ENCODE assay signal across 24 cellular contexts in genomic region chr12:112747501-112747900, GRCh38.
"Had no signal": no experiment of that assay in that cellular context is flagged by ENCODE, and none has a peak within 500 bp of the region (broad histone marks: within the 10 kb centered on the region; RNA-seq: fewer than 3 reads in every experiment).

No MANE protein-coding gene starts in this region.

- ATAC-seq: esophagus mucosa, foreskin keratinocyte, gastrocnemius medialis, gastroesophageal sphincter, heart left ventricle, heart right ventricle had no signal

- H3K27me3 ChIP-seq: colonic mucosa, foreskin keratinocyte, gastrocnemius medialis had no signal

- H3K27ac Mint-ChIP-seq: dendritic cell treated with granulocyte-macrophage colony-stimulating factor and Interleukin-4, amounts not matched to agents 40 ng/mL and 50 ng/mL, for 4 days; endodermal cell had no signal

- H3K4me3 Mint-ChIP-seq: dendritic cell treated with granulocyte-macrophage colony-stimulating factor and Interleukin-4, amounts not matched to agents 40 ng/mL and 50 ng/mL, for 4 days; endodermal cell had no signal

- H3K9me3 ChIP-seq: colonic mucosa, esophagus squamous epithelium, gastrocnemius medialis, gastroesophageal sphincter, heart left ventricle, heart right ventricle had no signal

- H3K36me3 ChIP-seq: colonic mucosa, esophagus muscularis mucosa, esophagus squamous epithelium, gastrocnemius medialis, gastroesophageal sphincter, heart left ventricle, heart right ventricle had no signal

- H3K4me1 ChIP-seq: colonic mucosa, esophagus muscularis mucosa, esophagus squamous epithelium, foreskin keratinocyte, gastrocnemius medialis, gastroesophageal sphincter, heart left ventricle, heart right ventricle had no signal

- H3K4me1 Mint-ChIP-seq: endodermal cell had no signal

- H3K4me3 ChIP-seq: colonic mucosa, coronary artery, dorsolateral prefrontal cortex, esophagus muscularis mucosa, esophagus squamous epithelium, gastrocnemius medialis, gastroesophageal sphincter, heart left ventricle, heart right ventricle had no signal

- H3K9me3 Mint-ChIP-seq: dendritic cell treated with granulocyte-macrophage colony-stimulating factor and Interleukin-4, amounts not matched to agents 40 ng/mL and 50 ng/mL, for 4 days; endodermal cell had no signal

- H3K27ac ChIP-seq: colonic mucosa, coronary artery, dorsolateral prefrontal cortex, epithelial cell of prostate, esophagus muscularis mucosa, esophagus squamous epithelium, foreskin keratinocyte, gastrocnemius medialis, gastroesophageal sphincter, heart left ventricle, heart right ventricle had no signal

- DNase-seq: colonic mucosa; cortex of kidney; dermis blood vessel endothelial cell; dorsolateral prefrontal cortex; effector CD4-positive, alpha-beta T cell; effector CD8-positive, alpha-beta T cell; effector memory CD4-positive, alpha-beta T cell; erythroblast; esophagus squamous epithelium; foreskin fibroblast; foreskin keratinocyte; foreskin melanocyte; gastrocnemius medialis; glutamatergic neuron; head of caudate nucleus; heart left ventricle; heart right ventricle had no signal
